ENCODE assay signal across 16 cellular contexts in the genomic region with DNA sequence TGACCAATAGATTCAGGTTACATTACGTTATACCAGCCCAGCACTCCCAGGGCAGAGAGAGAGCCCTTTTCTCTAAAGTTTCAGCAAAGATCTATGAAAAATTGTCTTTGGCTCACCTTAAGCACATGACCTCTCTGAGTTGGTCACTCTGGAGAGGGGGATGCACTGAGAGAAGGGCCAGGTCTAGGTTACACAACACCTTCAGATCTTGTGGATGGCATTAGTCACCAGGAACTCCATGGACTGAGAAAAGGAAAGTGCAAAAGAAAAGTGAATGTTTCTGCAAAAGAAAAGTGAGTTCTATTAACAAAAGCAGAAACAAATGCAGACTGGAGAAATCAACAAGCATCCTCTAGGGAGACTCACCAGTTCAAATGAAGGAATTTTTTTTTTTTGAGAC.
DNase-seq lines count a peak whose midpoint lies in the region; ATAC-seq and TF ChIP-seq lines count a peak whose summit lies in the region.
"Had no signal": no experiment of that assay in that cellular context is flagged by ENCODE, and none has a peak within 500 bp of the region (broad histone marks: within the 10 kb centered on the region; RNA-seq: fewer than 3 reads in every experiment).

No MANE protein-coding gene starts in this region.

- intact Hi-C loops in mammary epithelial cell (cut with micrococcal nuclease) = no loop called here

- no peak overlapping the region for H3K27ac Mint-ChIP-seq in GM23338
- H3K27ac Mint-ChIP-seq: CD8-positive, alpha-beta T cell had no signal

- H3K4me1 ChIP-seq in GM23338 (ENCODE audit: insufficient read depth) (peaks cover 12% of the 10 kb centered on the region), mammary epithelial cell (ENCODE audit: insufficient read depth, low read length) (peaks cover 28% of the 10 kb centered on the region)

- H2AFZ ChIP-seq in GM23338 (peak overlapping the region; percentile 23; the same call in 1 of the 2 replicates), mammary epithelial cell (ENCODE audit: low read depth, low read length) (no peak overlapping the region)

- in situ Hi-C loops in mammary epithelial cell (cut with MboI; ENCODE audit: low sequenced_read_pairs in 2 of 2) = no loop called here

- H3K4me3 ChIP-seq in GM23338 = no peak overlapping the region
- H3K4me3 ChIP-seq in mammary epithelial cell (replicated peaks in 1 of 3; ENCODE audit: insufficient read depth in 1 of 3, low read depth in 2 of 3, low read length in 3 of 3) = no peak overlapping the region
- H3K4me3 ChIP-seq: HAP-1, MG63 had no signal

- peaks cover 19% of the 10 kb centered on the region for H3K9me3 Mint-ChIP-seq in GM23338

- no peak overlapping the region for H3K9ac ChIP-seq in mammary epithelial cell (ENCODE audit: insufficient read depth, low read length)

- H3K9me3 ChIP-seq in mammary epithelial cell (replicated peaks; ENCODE audit: insufficient read depth, low read length) = no peaks in the 10 kb centered on the region
- H3K9me3 ChIP-seq: HAP-1 had no signal

- H3K27me3 ChIP-seq in GM23338 (ENCODE audit: insufficient read depth) (no peaks in the 10 kb centered on the region), mammary epithelial cell (ENCODE audit: insufficient read depth, low read length) (no peaks in the 10 kb centered on the region)
- H3K27me3 ChIP-seq: MG63 had no signal

- peaks cover 14% of the 10 kb centered on the region for H3K4me1 Mint-ChIP-seq in GM23338

- H3K4me2 ChIP-seq in GM23338 (no peak overlapping the region), mammary epithelial cell (ENCODE audit: insufficient read depth, low read depth, low read length) (no peak overlapping the region)

- H4K20me1 ChIP-seq in GM23338 (replicated peaks; ENCODE audit: insufficient read depth) = no peaks in the 10 kb centered on the region
- no peaks in the 10 kb centered on the region for H4K20me1 ChIP-seq in mammary epithelial cell (ENCODE audit: insufficient read depth, low read length)

- peaks cover 11% of the 10 kb centered on the region; the same call in 1 of the 2 replicates for H3K9me2 ChIP-seq in GM23338 (ENCODE audit: insufficient read depth)

- H3K36me3 ChIP-seq in GM23338 (ENCODE audit: insufficient read depth) = peaks cover 6% of the 10 kb centered on the region
- no peaks in the 10 kb centered on the region for H3K36me3 ChIP-seq in mammary epithelial cell (ENCODE audit: insufficient read depth, low read length)
- H3K36me3 ChIP-seq: HAP-1, MG63 had no signal

- H3K27ac ChIP-seq in GM23338 (ENCODE audit: low read depth) (no peak overlapping the region), mammary epithelial cell (ENCODE audit: insufficient read depth, low read depth, low read length) (no peak overlapping the region)
- H3K27ac ChIP-seq: HL-60 had no signal

- H3K36me3 Mint-ChIP-seq in GM23338 (ENCODE audit: low read depth) = peaks cover 23% of the 10 kb centered on the region
- H3K36me3 Mint-ChIP-seq: CD8-positive, alpha-beta T cell had no signal

- H3K4me3 Mint-ChIP-seq in GM23338 = no peak overlapping the region
- H3K4me3 Mint-ChIP-seq: CD8-positive, alpha-beta T cell had no signal

- dilution Hi-C loops in mammary epithelial cell (cut with HindIII; ENCODE audit: low sequenced_read_pairs) = no loop called here

- H3K79me2 ChIP-seq in GM23338 (replicated peaks; ENCODE audit: insufficient read depth) (no peaks in the 10 kb centered on the region), mammary epithelial cell (ENCODE audit: insufficient read depth, low read length) (no peaks in the 10 kb centered on the region)

- CTCF ChIA-PET in mammary epithelial cell (lab: Charles Lee; ENCODE audit: low non-redundant PET) = no interaction called here

- ATAC-seq in GM23338 (no peak), GM19395 (IDR thresholded peaks at IDR 0.05; ENCODE audit: unreplicated experiment) (no peak)
- ATAC-seq: CD8-positive, alpha-beta T cell; PC-3 had no signal

- H3F3A ChIP-seq in GM23338 (replicated peaks; ENCODE audit: low read depth) = no peaks in the 10 kb centered on the region

- DNase-seq in GM23338 (ENCODE audit: low spot score) = no peak
- DNase-seq in mammary epithelial cell = peak; percentile 41
- DNase-seq in glomerular visceral epithelial cell (ENCODE audit: extremely low spot score) = peak; percentile 26
- DNase-seq in renal cortical epithelial cell (ENCODE audit: low read depth) = peak; percentile 93
- DNase-seq in mesenteric fat pad (ENCODE audit: low spot score) = no peak
- no peak for DNase-seq in superior temporal gyrus (ENCODE audit: extremely low spot score)
- DNase-seq: CD8-positive, alpha-beta T cell; KG1; MG63; NCI-H1092 treated with DMSO at 0.1 percent for 48 hours; NCI-H187; NCI-H446; PC-3 had no signal

- TF ChIP-seq CTCF in GM23338 (conservative IDR thresholded peaks at IDR 0.05; ENCODE audit: low read depth in 2 of 2) (no peak), mammary epithelial cell (conservative IDR thresholded peaks at IDR 0.05 in 1 of 2, IDR thresholded peaks at IDR 0.05 in 1 of 2; ENCODE audit: extremely low read depth in 1 of 2, insufficient read depth in 1 of 2, low read depth in 1 of 2, low read length in 2 of 2) (no peak)

- H3K27me3 Mint-ChIP-seq in GM23338 (ENCODE audit: insufficient read depth, low read depth, poor library complexity) = peaks cover 5% of the 10 kb centered on the region

- WGBS in mammary epithelial cell (ENCODE audit: low coverage, missing lambda C conversion rate) = 80% methylated on average over 1 of the region's 1 CpG

- no TSS peak for BruUV-seq in mammary epithelial cell (replicated peaks; lab: Mats Ljungman, UMichigan)

TF ChIP-seq in GM23338, 12 proteins besides CTCF, POLR2A, EP300 and RAD21 (continues in another document):
- TF ChIP-seq CREB1 (CRISPR knock-in tag; IDR thresholded peaks at IDR 0.05; ENCODE audit: low read depth) = no peak
- no peak for TF ChIP-seq ZNF114 (CRISPR knock-in tag; IDR thresholded peaks at IDR 0.05)
- no peak for TF ChIP-seq NANOG (IDR thresholded peaks at IDR 0.05; ENCODE audit: borderline replicate concordance)
- TF ChIP-seq, protein P1, sequence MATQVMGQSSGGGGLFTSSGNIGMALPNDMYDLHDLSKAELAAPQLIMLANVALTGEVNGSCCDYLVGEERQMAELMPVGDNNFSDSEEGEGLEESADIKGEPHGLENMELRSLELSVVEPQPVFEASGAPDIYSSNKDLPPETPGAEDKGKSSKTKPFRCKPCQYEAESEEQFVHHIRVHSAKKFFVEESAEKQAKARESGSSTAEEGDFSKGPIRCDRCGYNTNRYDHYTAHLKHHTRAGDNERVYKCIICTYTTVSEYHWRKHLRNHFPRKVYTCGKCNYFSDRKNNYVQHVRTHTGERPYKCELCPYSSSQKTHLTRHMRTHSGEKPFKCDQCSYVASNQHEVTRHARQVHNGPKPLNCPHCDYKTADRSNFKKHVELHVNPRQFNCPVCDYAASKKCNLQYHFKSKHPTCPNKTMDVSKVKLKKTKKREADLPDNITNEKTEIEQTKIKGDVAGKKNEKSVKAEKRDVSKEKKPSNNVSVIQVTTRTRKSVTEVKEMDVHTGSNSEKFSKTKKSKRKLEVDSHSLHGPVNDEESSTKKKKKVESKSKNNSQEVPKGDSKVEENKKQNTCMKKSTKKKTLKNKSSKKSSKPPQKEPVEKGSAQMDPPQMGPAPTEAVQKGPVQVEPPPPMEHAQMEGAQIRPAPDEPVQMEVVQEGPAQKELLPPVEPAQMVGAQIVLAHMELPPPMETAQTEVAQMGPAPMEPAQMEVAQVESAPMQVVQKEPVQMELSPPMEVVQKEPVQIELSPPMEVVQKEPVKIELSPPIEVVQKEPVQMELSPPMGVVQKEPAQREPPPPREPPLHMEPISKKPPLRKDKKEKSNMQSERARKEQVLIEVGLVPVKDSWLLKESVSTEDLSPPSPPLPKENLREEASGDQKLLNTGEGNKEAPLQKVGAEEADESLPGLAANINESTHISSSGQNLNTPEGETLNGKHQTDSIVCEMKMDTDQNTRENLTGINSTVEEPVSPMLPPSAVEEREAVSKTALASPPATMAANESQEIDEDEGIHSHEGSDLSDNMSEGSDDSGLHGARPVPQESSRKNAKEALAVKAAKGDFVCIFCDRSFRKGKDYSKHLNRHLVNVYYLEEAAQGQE (IDR thresholded peaks at IDR 0.05; ENCODE audit: unreplicated experiment) = no peak
- no peak for TF ChIP-seq ZNF331 (CRISPR knock-in tag; IDR thresholded peaks at IDR 0.05; ENCODE audit: low read depth)
- no peak for TF ChIP-seq EZH2 (IDR thresholded peaks at IDR 0.05; ENCODE audit: low read depth, unreplicated experiment)
- no peak for TF ChIP-seq EZH2phosphoT487 (IDR thresholded peaks at IDR 0.05; ENCODE audit: unreplicated experiment)
- no peak for TF ChIP-seq POLR2AphosphoS5 (IDR thresholded peaks at IDR 0.05; ENCODE audit: low read depth)

Comparison
In these comparisons a context has a peak if more than half of its experiments do, and no peak if none do; other contexts are left out.
1. DNase-seq: peak in mammary epithelial cell (single experiment), glomerular visceral epithelial cell (single experiment) and renal cortical epithelial cell (single experiment); none in GM23338 (single experiment), mesenteric fat pad (single experiment) and superior temporal gyrus (single experiment).